8 cellular contexts compared by ENCODE assay signal in genomic region chr2:28389399-28390240, GRCh38. TPM values are rescaled to one million over a fixed set of nuclear protein-coding genes. Genes with fewer than 3 reads are reported as not detected.
A peak's percentile ranks its signal among the peaks of the same experiment; 100 is the strongest.
DNase-seq lines count a peak whose midpoint lies in the region; ATAC-seq and TF ChIP-seq lines count a peak whose summit lies in the region.

No MANE protein-coding gene starts in this region.

- WGBS in lower leg skin, 2 donors = 22 to 28% methylated on average over 12 to 16 of the region's 17 CpGs
- WGBS in tibial nerve, 2 donors = 19 to 20% methylated on average over 17 of the region's 17 CpGs

- peak overlapping the region; percentile 99 to 100 (median 100) for H3K27ac ChIP-seq in tibial nerve

- H3K36me3 ChIP-seq in tibial nerve = no peaks in the 10 kb centered on the region

- H3K4me1 Mint-ChIP-seq in activated naive CD4-positive, alpha-beta T cell treated with anti-CD3 and anti-CD28 coated beads, Interleukin-2, amount 10 ng/mL, durations not matched to agents 7 days and 5 days = peaks cover 17% of the 10 kb centered on the region

- peak overlapping the region; percentile 90 for H3K27ac Mint-ChIP-seq in activated naive CD4-positive, alpha-beta T cell treated with anti-CD3 and anti-CD28 coated beads, Interleukin-2, amount 10 ng/mL, durations not matched to agents 7 days and 5 days

- H3K4me3 ChIP-seq in astrocyte of the spinal cord (ENCODE audit: low read depth, low read length) = peak overlapping the region; percentile 99
- H3K4me3 ChIP-seq in lower leg skin (ENCODE audit: low read depth, poor library complexity, severe bottlenecking) = peak overlapping the region; percentile 53
- H3K4me3 ChIP-seq in tibial nerve = peak overlapping the region; percentile 71 to 99 (median 87)

- H3K4me3 Mint-ChIP-seq in activated naive CD4-positive, alpha-beta T cell treated with anti-CD3 and anti-CD28 coated beads, Interleukin-2, amount 10 ng/mL, durations not matched to agents 7 days and 5 days = peak overlapping the region; percentile 65

- intact Hi-C loops in lower leg skin (cut with DNase I; ENCODE audit: low total_unique reads) = no loop called here

- no peak for ATAC-seq in HG03342 (IDR thresholded peaks at IDR 0.05; ENCODE audit: unreplicated experiment)

- H3K9me3 Mint-ChIP-seq in activated naive CD4-positive, alpha-beta T cell treated with anti-CD3 and anti-CD28 coated beads, Interleukin-2, amount 10 ng/mL, durations not matched to agents 7 days and 5 days = no peaks in the 10 kb centered on the region

- peaks cover 0 to 12% (median 10%) of the 10 kb centered on the region in 4 donors for H3K4me1 ChIP-seq in tibial nerve

- H3K27me3 Mint-ChIP-seq in activated naive CD4-positive, alpha-beta T cell treated with anti-CD3 and anti-CD28 coated beads, Interleukin-2, amount 10 ng/mL, durations not matched to agents 7 days and 5 days = peaks cover 20% of the 10 kb centered on the region

- CTCF ChIA-PET in activated naive CD4-positive, alpha-beta T cell treated with anti-CD3 and anti-CD28 coated beads, Interleukin-2, amount 10 ng/mL, durations not matched to agents 7 days and 5 days (lab: Charles Lee) = interaction anchor here (1.0 to 1.8 kb wide), 2 partner anchors 9 to 707 kb away, joined by 3 to 6 read pairs; no protein-coding TSS in a partner anchor

- no peak for TF ChIP-seq EP300 in tibial nerve (IDR thresholded peaks at IDR 0.05)

- peaks cover 7% of the 10 kb centered on the region for H3K36me3 Mint-ChIP-seq in activated naive CD4-positive, alpha-beta T cell treated with anti-CD3 and anti-CD28 coated beads, Interleukin-2, amount 10 ng/mL, durations not matched to agents 7 days and 5 days

- H3K9me3 ChIP-seq in tibial nerve = no peaks in the 10 kb centered on the region

- TF ChIP-seq CTCF in astrocyte of the spinal cord (IDR thresholded peaks at IDR 0.05; ENCODE audit: low read depth, low read length) (peak; percentile 16), lower leg skin (IDR thresholded peaks at IDR 0.05) (no peak), tibial nerve (IDR thresholded peaks at IDR 0.05) (peak in 1 of 5 experiments; percentile 2)

- H3K27me3 ChIP-seq in tibial nerve = no peaks in the 10 kb centered on the region

- TF ChIP-seq POLR2A in lower leg skin (IDR thresholded peaks at IDR 0.05) (no peak), tibial nerve (IDR thresholded peaks at IDR 0.05) (no peak)

- in situ Hi-C loops in astrocyte of the spinal cord (cut with HindIII; ENCODE audit: low sequenced_read_pairs) = no loop called here

- no peak for DNase-seq in activated naive CD4-positive, alpha-beta T cell treated with anti-CD3 and anti-CD28 coated beads, Interleukin-2, amount 10 ng/mL, durations not matched to agents 7 days and 5 days
- DNase-seq in activated naive CD4-positive, alpha-beta T cell (lab: John Stamatoyannopoulos, UW) = no peak
- no peak for DNase-seq in astrocyte of the spinal cord (ENCODE audit: low read depth, low spot score)
- no peak for DNase-seq in lower leg skin (ENCODE audit: low spot score in 2 of 2)
- DNase-seq in tibial nerve (ENCODE audit: low spot score in 2 of 2) = no peak
- DNase-seq in stimulated activated CD4-positive, alpha-beta T cell treated with anti-CD3 and anti-CD28 coated beads, Interleukin-2, amount 100 ng/mL, for 24 hours = no peak
- no peak for DNase-seq in NOMO-1 (lab: John Stamatoyannopoulos, UW; ENCODE audit: unreplicated experiment in 2 of 2)

RNA-seq across cellular contexts. Expression of gene FOSL2, which starts 3.0 kb away (rescaled TPM):
- total RNA-seq in lower leg skin = 100 to 1,000 TPM; 189 to 423 (median 301) TPM
- 100 to 1,000 TPM; 141 to 207 (median 190) TPM for total RNA-seq in tibial nerve
